Comparison of ENCODE assay signal across 8 cellular contexts in the genomic region with DNA sequence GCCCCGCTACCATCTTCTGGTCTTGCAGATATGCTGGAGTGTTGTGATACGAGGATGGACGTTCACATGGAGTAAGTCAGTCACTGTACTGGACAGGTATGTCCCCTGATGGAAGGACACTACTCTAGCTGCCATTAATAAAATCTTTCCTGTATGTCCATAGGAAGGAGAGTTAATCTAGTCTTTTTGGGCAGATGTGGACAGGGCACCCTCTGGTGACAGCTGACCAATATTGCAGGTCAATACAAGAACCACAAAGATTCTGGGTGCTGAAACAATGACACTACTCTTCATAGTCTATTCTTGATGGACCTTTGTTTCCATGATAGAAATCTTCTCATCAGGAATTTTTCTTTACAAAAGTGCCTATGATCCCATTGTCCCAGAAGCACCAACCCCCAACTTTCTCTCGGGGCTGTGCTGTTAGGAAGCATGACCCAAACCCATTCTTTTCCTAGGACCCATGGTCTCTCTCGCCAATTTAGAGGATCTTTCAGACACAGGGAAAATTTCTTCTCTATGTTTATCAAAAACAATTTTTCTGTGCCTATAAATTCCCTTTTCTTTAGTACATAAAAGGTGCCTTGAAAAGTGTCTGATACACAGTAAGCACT.
DNase-seq lines count a peak whose midpoint lies in the region; ATAC-seq and TF ChIP-seq lines count a peak whose summit lies in the region.

No MANE protein-coding gene starts in this region.

- no peak overlapping the region for H3K9ac ChIP-seq in OCI-LY3 (ENCODE audit: low read length)

- no peaks in the 10 kb centered on the region for H4K20me1 ChIP-seq in OCI-LY3 (ENCODE audit: insufficient read depth, low read length)

- TF ChIP-seq CTCF in C4-2B (conservative IDR thresholded peaks at IDR 0.05) (peak; percentile 91), OCI-LY3 (IDR thresholded peaks at IDR 0.05; ENCODE audit: low read depth, low read length) (peak; percentile 79)

- no peak overlapping the region for H2AFZ ChIP-seq in OCI-LY3 (ENCODE audit: low read depth, low read length)

- ATAC-seq in GM21423 (IDR thresholded peaks at IDR 0.05; ENCODE audit: unreplicated experiment) (peak; percentile 63), HG02678 (IDR thresholded peaks at IDR 0.05; ENCODE audit: unreplicated experiment) (no peak)

- DNase-seq in fibroblast of the conjunctiva (ENCODE audit: low read depth) (peak; percentile 27), NCI-H1930 (lab: John Stamatoyannopoulos, UW) (no peak), T1000 (lab: John Stamatoyannopoulos, UW) (no peak)
- no peak for DNase-seq in stimulated activated naive CD4-positive, alpha-beta T cell treated with Interleukin-2 at 50 U/mL for 16 hours (lab: John Stamatoyannopoulos, UW)

- H3K36me3 ChIP-seq in OCI-LY3 (replicated peaks; ENCODE audit: low read depth, low read length) = no peaks in the 10 kb centered on the region

- no peak overlapping the region for H3K4me3 ChIP-seq in OCI-LY3 (ENCODE audit: low read length)

- H3K4me2 ChIP-seq in OCI-LY3 (ENCODE audit: low read length) = no peak overlapping the region

- no peaks in the 10 kb centered on the region for H3K9me3 ChIP-seq in OCI-LY3 (ENCODE audit: insufficient read depth, low read length)

- no peak overlapping the region for H3K27ac ChIP-seq in C4-2B
- no peak overlapping the region for H3K27ac ChIP-seq in OCI-LY3 (ENCODE audit: low read length)

- no peaks in the 10 kb centered on the region for H3K79me2 ChIP-seq in OCI-LY3 (ENCODE audit: low read length)

- no peaks in the 10 kb centered on the region for H3K27me3 ChIP-seq in OCI-LY3 (ENCODE audit: low read depth, low read length)

- H3K4me1 ChIP-seq in OCI-LY3 (ENCODE audit: low read length) = peaks cover 21% of the 10 kb centered on the region
